In the genomic region with DNA sequence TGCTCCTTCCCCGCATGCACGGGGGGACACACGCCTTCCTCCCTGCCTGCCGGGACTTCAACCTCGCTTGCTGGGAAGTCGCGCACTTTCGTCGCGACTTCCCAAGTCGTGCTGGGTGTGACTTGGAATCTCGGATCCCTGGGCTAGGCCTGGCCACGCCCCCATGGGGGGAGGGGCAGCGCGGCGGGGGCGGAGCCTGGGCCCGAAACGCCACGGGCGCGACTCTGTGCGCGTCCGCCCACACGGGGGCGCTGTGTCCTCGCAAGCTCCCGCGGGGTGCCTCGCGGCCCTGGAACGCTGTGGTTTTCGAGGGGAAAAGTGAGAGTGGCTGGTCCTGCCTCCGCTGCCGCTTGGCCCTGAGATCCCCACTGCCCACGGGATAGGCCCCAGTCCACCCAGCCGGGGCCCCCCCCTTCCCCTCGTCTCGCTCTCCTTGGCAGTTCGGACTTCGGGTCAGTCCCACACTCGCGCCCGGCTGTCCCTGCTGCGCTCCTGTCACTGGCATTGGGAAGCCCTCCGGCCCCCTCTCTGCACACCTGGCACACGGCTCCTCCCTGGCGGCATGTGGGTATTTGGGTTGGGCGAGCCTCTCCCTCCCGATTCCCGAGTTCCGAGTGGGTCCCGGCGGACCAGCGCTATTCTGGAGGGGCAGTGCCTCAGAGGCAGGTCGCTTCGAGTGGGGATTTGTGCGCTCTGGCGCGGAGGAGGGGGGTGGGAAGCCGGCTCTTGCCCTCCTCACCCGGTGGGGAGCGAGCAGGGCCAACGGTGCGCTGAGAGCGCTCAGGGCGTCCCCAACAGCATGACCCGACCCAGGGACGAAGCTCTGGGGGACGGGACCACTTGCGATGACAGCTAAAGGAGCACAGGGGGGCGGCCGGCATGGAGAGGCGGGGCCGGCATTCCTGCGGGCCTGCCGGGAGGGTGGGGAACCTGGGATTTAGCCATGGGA, we compare ENCODE assay signal across 8 cellular contexts.
DNase-seq lines count a peak whose midpoint lies in the region; ATAC-seq and TF ChIP-seq lines count a peak whose summit lies in the region.

No MANE protein-coding gene starts in this region.

- H3K4me1 Mint-ChIP-seq in nephron progenitor cell, result peaks cover 32% of the 10 kb centered on the region

- H3K27me3 Mint-ChIP-seq in nephron progenitor cell (ENCODE audit: low read depth, poor library complexity), result peaks cover 19% of the 10 kb centered on the region

- peaks cover 24% of the 10 kb centered on the region for H3K36me3 Mint-ChIP-seq in nephron progenitor cell (ENCODE audit: low read depth)

- peak overlapping the region; percentile 41 for H3K4me3 ChIP-seq in GM12875 (ENCODE audit: low read depth, low read length)

- peak; percentile 93 for DNase-seq in OCI-M1 (lab: John Stamatoyannopoulos, UW)
- DNase-seq in activated gamma-delta T cell (lab: John Stamatoyannopoulos, UW), result peak; percentile 69
- DNase-seq in fibroblast of the conjunctiva (ENCODE audit: low read depth), result peak; percentile 72
- peak; percentile 95 for DNase-seq in nephron progenitor cell
- DNase-seq in stimulated activated naive CD4-positive, alpha-beta T cell treated with Interleukin-2 at 50 U/mL for 16 hours (lab: John Stamatoyannopoulos, UW), result peak; percentile 76
- DNase-seq in SIG-M5 (lab: John Stamatoyannopoulos, UW), result no peak

- H3K9me3 Mint-ChIP-seq in nephron progenitor cell, result no peaks in the 10 kb centered on the region

- ATAC-seq in HG03066 (IDR thresholded peaks at IDR 0.05; ENCODE audit: low read depth, unreplicated experiment), result peak; percentile 51

- peak overlapping the region; percentile 78 for H3K4me3 Mint-ChIP-seq in nephron progenitor cell

- peak; percentile 96 for TF ChIP-seq CTCF in GM12875 (IDR thresholded peaks at IDR 0.05; ENCODE audit: borderline replicate concordance, insufficient read depth, low read depth, low read length)
- TF ChIP-seq CTCF in nephron progenitor cell (IDR thresholded peaks at IDR 0.05), result peak; percentile 90

- no peak overlapping the region for H3K27ac Mint-ChIP-seq in nephron progenitor cell
